Comparison of ENCODE assay signal across 18 cellular contexts in genomic region chr5:176948458-176948857, GRCh38. TPM values are rescaled to one million over a fixed set of nuclear protein-coding genes. Genes with fewer than 3 reads are reported as not detected.
DNase-seq lines count a peak whose midpoint lies in the region; ATAC-seq, FAIRE-seq and TF ChIP-seq lines count a peak whose summit lies in the region.
"Had no signal": no experiment of that assay in that cellular context is flagged by ENCODE, and none has a peak within 500 bp of the region (broad histone marks: within the 10 kb centered on the region; RNA-seq: fewer than 3 reads in every experiment).

No MANE protein-coding gene starts in this region.

- no peaks in the 10 kb centered on the region for H3K79me2 ChIP-seq in endothelial cell of umbilical vein (ENCODE audit: control insufficient read depth, insufficient read depth, low read length)

- intact Hi-C loops in endothelial cell of umbilical vein (cut with micrococcal nuclease), result no loop called here

- TF ChIP-seq CTCF in endothelial cell of umbilical vein (IDR thresholded peaks at IDR 0.05; ENCODE audit: extremely low read depth in 1 of 2, insufficient read depth in 1 of 2, low read depth in 1 of 2, low read length in 2 of 2), result no peak

- ATAC-seq in esophagus mucosa, result no peak
- ATAC-seq: SK-N-SH treated with all-trans-retinoic acid at 6 μM for 48 hours had no signal

- no peaks in the 10 kb centered on the region for H4K20me1 ChIP-seq in endothelial cell of umbilical vein (replicated peaks; ENCODE audit: control insufficient read depth, extremely low read depth, insufficient read depth, low read length)

- peak overlapping the region; percentile 25 for H3K4me2 ChIP-seq in endothelial cell of umbilical vein (ENCODE audit: insufficient read depth, low read length)

- TF ChIP-seq POLR2A in endothelial cell of umbilical vein (IDR thresholded peaks at IDR 0.05; ENCODE audit: low read depth, low read length), result no peak

- no peak overlapping the region for H3K27ac ChIP-seq in endothelial cell of umbilical vein (ENCODE audit: insufficient read depth, low read depth, low read length)

- H3K4me3 ChIP-seq in endothelial cell of umbilical vein (replicated peaks in 1 of 3; ENCODE audit: insufficient read depth in 1 of 3, low read depth in 1 of 3, low read length in 3 of 3), result no peak overlapping the region

- FAIRE-seq in endothelial cell of umbilical vein (lab: Jason Lieb, UNC), result peak; percentile 63

- BruUV-seq in endothelial cell of umbilical vein (replicated peaks; lab: Mats Ljungman, UMichigan), result no TSS peak

- H3K9me3 ChIP-seq in endothelial cell of umbilical vein (replicated peaks; ENCODE audit: control insufficient read depth, insufficient read depth, low read length), result no peaks in the 10 kb centered on the region

- dilution Hi-C loops in endothelial cell of umbilical vein (cut with MboI; ENCODE audit: extremely low pct_ligation_motif_present, low sequenced_read_pairs), result no loop called here

- peak; percentile 50 for DNase-seq in H4 (ENCODE audit: low spot score)
- peak; percentile 14 for DNase-seq in LHCN-M2 (ENCODE audit: low read depth)
- DNase-seq in endothelial cell of umbilical vein (ENCODE audit: low read depth, low spot score), result peak; percentile 62
- peak; percentile 13 for DNase-seq in pons (ENCODE audit: low spot score)
- no peak for DNase-seq in NCI-H345 treated with DMSO at 0.1 percent for 48 hours (lab: John Stamatoyannopoulos, UW; ENCODE audit: unreplicated experiment)
- no peak for DNase-seq in NCI-H146 treated with DMSO at 0.1 percent for 48 hours (lab: John Stamatoyannopoulos, UW; ENCODE audit: unreplicated experiment)
- DNase-seq: CD8-positive, alpha-beta memory T cell; H7; NCI-H1092; NCI-H187 treated with DMSO at 0.1 percent for 48 hours; NCI-H446 treated with DMSO at 0.1 percent for 48 hours; NCI-H774; SHP77 had no signal

- no peaks in the 10 kb centered on the region for H3K27me3 ChIP-seq in endothelial cell of umbilical vein (ENCODE audit: control insufficient read depth in 2 of 2, insufficient read depth in 2 of 2, low read length in 2 of 2)

- H3K9ac ChIP-seq in endothelial cell of umbilical vein (replicated peaks; ENCODE audit: extremely low read depth, insufficient read depth, low read length), result no peak overlapping the region

- H3K36me3 ChIP-seq in endothelial cell of umbilical vein (ENCODE audit: control insufficient read depth in 2 of 2, extremely low read depth in 1 of 2, insufficient read depth in 2 of 2, low read length in 2 of 2), result peaks cover 12 to 15% of the 10 kb centered on the region in 2 experiments

- H3K4me1 ChIP-seq in endothelial cell of umbilical vein (ENCODE audit: control insufficient read depth, extremely low read depth, insufficient read depth, low read length), result peaks cover 7% of the 10 kb centered on the region

- CTCF ChIA-PET in endothelial cell of umbilical vein (lab: Charles Lee), result interaction anchor here (1.0 to 1.3 kb wide), 2 partner anchors 17 to 288 kb away, joined by 4 to 6 read pairs; no protein-coding TSS in a partner anchor

- POLR2A ChIA-PET in endothelial cell of umbilical vein (lab: Charles Lee), result no interaction called here

- no peak overlapping the region for H2AFZ ChIP-seq in endothelial cell of umbilical vein (ENCODE audit: low read depth, low read length)

- no peaks in the 10 kb centered on the region for H3K9me1 ChIP-seq in endothelial cell of umbilical vein (replicated peaks; ENCODE audit: control insufficient read depth, extremely low read depth, insufficient read depth, low read length)

TF ChIP-seq in endothelial cell of umbilical vein, 7 proteins besides CTCF, POLR2A, EP300 and RAD21:
- TF ChIP-seq MYC (IDR thresholded peaks at IDR 0.05; ENCODE audit: low read depth, low read length) (no peak), JUN (IDR thresholded peaks at IDR 0.05; ENCODE audit: borderline replicate concordance, insufficient read depth, insufficient read length, low read depth) (no peak), POLR2AphosphoS5 (IDR thresholded peaks at IDR 0.05; ENCODE audit: insufficient read depth, low read depth, low read length) (no peak), GATA2 (IDR thresholded peaks at IDR 0.05; ENCODE audit: insufficient read depth, insufficient read length, low read depth, low read length) (no peak), MAX (IDR thresholded peaks at IDR 0.05; ENCODE audit: insufficient read depth, insufficient read length) (no peak), FOS (IDR thresholded peaks at IDR 0.05; ENCODE audit: borderline replicate concordance, insufficient read depth, low read length) (no peak), EZH2 (IDR thresholded peaks at IDR 0.05; ENCODE audit: borderline replicate concordance, low read depth, low read length, severe bottlenecking) (no peak)

RNA-seq across cellular contexts. Expression of gene HK3, which starts 49.3 kb away (rescaled TPM):
- total RNA-seq in H4 (2014; rRNA removed; shearing (Covaris generic)), result 1.6 TPM in 1 of 2 replicates, not detected in the other
- total RNA-seq in LHCN-M2 (2014; rRNA removed), result not detected in 2 replicates
- polyA plus RNA-seq in LHCN-M2 (2012), result not detected
- total RNA-seq in endothelial cell of umbilical vein, result not detected in 2 replicates
- not detected in 2 replicates for polyA plus RNA-seq in endothelial cell of umbilical vein
- 0.03 TPM in 1 of 2 replicates, not detected in the other for polyA plus RNA-seq in endothelial cell of umbilical vein (2011; cell fraction: cytosol; rRNA removed)
- 0.28 and 0.50 TPM in 2 replicates for polyA plus RNA-seq in endothelial cell of umbilical vein (2011; cell fraction: nucleus; rRNA removed)
- polyA plus RNA-seq in endothelial cell of umbilical vein (2012), result not detected in 2 replicates
- not detected in 2 replicates for polyA minus RNA-seq in endothelial cell of umbilical vein
- polyA minus RNA-seq in endothelial cell of umbilical vein (2011; cell fraction: cytosol; rRNA and poly(A)+ RNA removed), result not detected
- not detected in 2 replicates for polyA minus RNA-seq in endothelial cell of umbilical vein (2011; cell fraction: nucleus; rRNA and poly(A)+ RNA removed)
- total RNA-seq in esophagus mucosa, result 1.4 TPM
- total RNA-seq: H7, HT1080 had no signal
- polyA plus RNA-seq: AG04450; BJ; CD8-positive, alpha-beta memory T cell had no signal

RNA-seq across cellular contexts. Expression of gene UIMC1, which starts 58.1 kb away (rescaled TPM):
- 33.0 and 38.1 TPM in 2 replicates for total RNA-seq in H4 (2014; rRNA removed; shearing (Covaris generic))
- total RNA-seq in LHCN-M2 (2014; rRNA removed), result 22.2 and 24.6 TPM in 2 replicates
- polyA plus RNA-seq in LHCN-M2 (2012), result 13.8 TPM
- total RNA-seq in endothelial cell of umbilical vein, result 56.5 and 60.1 TPM in 2 replicates
- polyA plus RNA-seq in endothelial cell of umbilical vein, result 16.9 and 17.2 TPM in 2 replicates
- polyA plus RNA-seq in endothelial cell of umbilical vein (2011; cell fraction: cytosol; rRNA removed), result 30.0 and 31.4 TPM in 2 replicates
- 74.5 and 87.1 TPM in 2 replicates for polyA plus RNA-seq in endothelial cell of umbilical vein (2011; cell fraction: nucleus; rRNA removed)
- 27.9 and 28.5 TPM in 2 replicates for polyA plus RNA-seq in endothelial cell of umbilical vein (2012)
- polyA minus RNA-seq in endothelial cell of umbilical vein, result 27.8 and 34.5 TPM in 2 replicates
- polyA minus RNA-seq in endothelial cell of umbilical vein (2011; cell fraction: cytosol; rRNA and poly(A)+ RNA removed), result 15.3 TPM
- polyA minus RNA-seq in endothelial cell of umbilical vein (2011; cell fraction: nucleus; rRNA and poly(A)+ RNA removed), result 46.1 and 60.7 TPM in 2 replicates
- 14.9 TPM for total RNA-seq in esophagus mucosa

Comparison
In these comparisons a context has a peak if more than half of its experiments do, and no peak if none do; other contexts are left out.
1. DNase-seq: peak in H4 (single experiment), LHCN-M2 (single experiment), endothelial cell of umbilical vein (single experiment) and pons (single experiment); none in NCI-H345 treated with DMSO at 0.1 percent for 48 hours (single experiment) and NCI-H146 treated with DMSO at 0.1 percent for 48 hours (single experiment).